In genomic region chr7:16421333-16422099, GRCh38 we compare ENCODE assay signal across 8 cellular contexts. TPM values are rescaled to one million over a fixed set of nuclear protein-coding genes. Genes with fewer than 3 reads are reported as not detected.
A peak's percentile ranks its signal among the peaks of the same experiment; 100 is the strongest.
DNase-seq lines count a peak whose midpoint lies in the region; ATAC-seq and TF ChIP-seq lines count a peak whose summit lies in the region.

Gene CRPPA, minus strand, starts transcription at chr7:16421538. Its CDS starts 216 bp downstream, at chr7:16421322.

- H3K27me3 ChIP-seq in endodermal cell (ENCODE audit: control insufficient read depth, insufficient read depth, low read length, poor library complexity, severe bottlenecking), result no peaks in the 10 kb centered on the region

- WGBS in endodermal cell (ENCODE audit: insufficient coverage in 1 of 2, insufficient read length in 1 of 2), 2 experiments, result 10 to 15% methylated on average over 32 to 49 of the region's 49 CpGs

- H3K27me3 Mint-ChIP-seq in activated CD8-positive, alpha-beta T cell treated with anti-CD3 and anti-CD28 coated beads for 36 hours, result no peaks in the 10 kb centered on the region
- H3K27me3 Mint-ChIP-seq in endodermal cell (ENCODE audit: insufficient read depth), result peaks cover 5% of the 10 kb centered on the region
- no peaks in the 10 kb centered on the region for H3K27me3 Mint-ChIP-seq in mesothelial cell of epicardium (ENCODE audit: low read depth)
- peaks cover 0 to 7% of the 10 kb centered on the region in 2 donors for H3K27me3 Mint-ChIP-seq in stimulated activated naive B cell treated with anti-CD40 and anti-IgM and Interleukin-4, amounts not matched to agents 10 μg/mL and 1 μg/mL and 100 μg/mL, for 72 hours

- H3K4me1 Mint-ChIP-seq in activated CD8-positive, alpha-beta T cell treated with anti-CD3 and anti-CD28 coated beads for 36 hours (ENCODE audit: low read depth), result peaks cover 27% of the 10 kb centered on the region
- H3K4me1 Mint-ChIP-seq in endodermal cell (peaks cover 23% of the 10 kb centered on the region), mesothelial cell of epicardium (peaks cover 27% of the 10 kb centered on the region)
- H3K4me1 Mint-ChIP-seq in stimulated activated naive B cell treated with anti-CD40 and anti-IgM and Interleukin-4, amounts not matched to agents 10 μg/mL and 1 μg/mL and 100 μg/mL, for 72 hours, result peaks cover 9 to 24% of the 10 kb centered on the region in 2 donors

- peak within 1 kb of the TSS; percentile 58 for H3K27ac ChIP-seq in endodermal cell (ENCODE audit: low read depth, low read length)

- H3K36me3 ChIP-seq in endodermal cell (ENCODE audit: control insufficient read depth, insufficient read depth, low read length), result no peaks in the 10 kb centered on the region

- peak within 1 kb of the TSS; percentile 45 for H3K9ac ChIP-seq in endodermal cell (ENCODE audit: extremely low read depth, low read length, poor library complexity, severe bottlenecking)

- H3K4me1 ChIP-seq in endodermal cell (ENCODE audit: control insufficient read depth, insufficient read depth, low read length), result no peaks in the 10 kb centered on the region

- intact Hi-C loops in activated CD8-positive, alpha-beta T cell treated with anti-CD3 and anti-CD28 coated beads for 36 hours (cut with micrococcal nuclease), result loop anchor here (10.0 kb wide), 1 partner anchor 327 kb away; no protein-coding TSS in a partner anchor

- H3K9me3 Mint-ChIP-seq in activated CD8-positive, alpha-beta T cell treated with anti-CD3 and anti-CD28 coated beads for 36 hours, result peaks cover 3% of the 10 kb centered on the region
- H3K9me3 Mint-ChIP-seq in endodermal cell (peaks cover 3% of the 10 kb centered on the region), mesothelial cell of epicardium (peaks cover 6% of the 10 kb centered on the region)
- H3K9me3 Mint-ChIP-seq in stimulated activated naive B cell treated with anti-CD40 and anti-IgM and Interleukin-4, amounts not matched to agents 10 μg/mL and 1 μg/mL and 100 μg/mL, for 72 hours, result no peaks in the 10 kb centered on the region

- peak within 1 kb of the TSS; percentile 67 for H3K4me3 ChIP-seq in endodermal cell (ENCODE audit: low read length)

- peaks cover 19% of the 10 kb centered on the region for H3K9me3 ChIP-seq in endodermal cell (ENCODE audit: control insufficient read depth, low read length)

- H3K27ac Mint-ChIP-seq in activated CD8-positive, alpha-beta T cell treated with anti-CD3 and anti-CD28 coated beads for 36 hours, result peak within 1 kb of the TSS; percentile 97
- peak within 1 kb of the TSS; percentile 85 for H3K27ac Mint-ChIP-seq in endodermal cell
- H3K27ac Mint-ChIP-seq in mesothelial cell of epicardium, result peak within 1 kb of the TSS; percentile 98
- H3K27ac Mint-ChIP-seq in stimulated activated naive B cell treated with anti-CD40 and anti-IgM and Interleukin-4, amounts not matched to agents 10 μg/mL and 1 μg/mL and 100 μg/mL, for 72 hours, result peak within 1 kb of the TSS; percentile 97

- ATAC-seq in GM18502 (IDR thresholded peaks at IDR 0.05; ENCODE audit: poor library complexity, unreplicated experiment) (peak; percentile 36), HG02610 (IDR thresholded peaks at IDR 0.05; ENCODE audit: unreplicated experiment) (peak; percentile 29)
- ATAC-seq in activated CD8-positive, alpha-beta T cell treated with anti-CD3 and anti-CD28 coated beads for 36 hours, result peak; percentile 11
- ATAC-seq in stimulated activated naive B cell treated with anti-CD40 and anti-IgM and Interleukin-4, amounts not matched to agents 10 μg/mL and 1 μg/mL and 100 μg/mL, for 72 hours (replicated peaks), result peak; percentile 39 to 41

- no peak for TF ChIP-seq CTCF in activated CD8-positive, alpha-beta T cell treated with anti-CD3 and anti-CD28 coated beads for 36 hours (IDR thresholded peaks at IDR 0.05)
- no peak for TF ChIP-seq CTCF in endodermal cell (conservative IDR thresholded peaks at IDR 0.05)
- TF ChIP-seq CTCF in mesothelial cell of epicardium (IDR thresholded peaks at IDR 0.05; ENCODE audit: unreplicated experiment), result no peak

- H3K4me3 Mint-ChIP-seq in activated CD8-positive, alpha-beta T cell treated with anti-CD3 and anti-CD28 coated beads for 36 hours, result peak within 1 kb of the TSS; percentile 75
- H3K4me3 Mint-ChIP-seq in endodermal cell (peak within 1 kb of the TSS; percentile 68), mesothelial cell of epicardium (peak within 1 kb of the TSS; percentile 85)
- H3K4me3 Mint-ChIP-seq in stimulated activated naive B cell treated with anti-CD40 and anti-IgM and Interleukin-4, amounts not matched to agents 10 μg/mL and 1 μg/mL and 100 μg/mL, for 72 hours, result peak within 1 kb of the TSS; percentile 81 to 84

- CTCF ChIA-PET in activated CD8-positive, alpha-beta T cell treated with anti-CD3 and anti-CD28 coated beads for 36 hours (lab: Charles Lee), result interaction anchor here (1.1 to 4.0 kb wide), 3 partner anchors 11 to 143 kb away, joined by 3 to 27 read pairs (median 25); no protein-coding TSS in a partner anchor

- POLR2A ChIA-PET in activated CD8-positive, alpha-beta T cell treated with anti-CD3 and anti-CD28 coated beads for 36 hours (lab: Charles Lee), result interaction anchor here (0.6 to 2.4 kb wide), 8 partner anchors 11 to 228 kb away, joined by 3 to 22 read pairs (median 5); partner anchors contain the start of genes ANKMY2 and BZW2

- DNase-seq in NCI-H1092 treated with DMSO at 0.1 percent for 48 hours (lab: John Stamatoyannopoulos, UW), result peak; percentile 60
- peak; percentile 51 for DNase-seq in activated CD8-positive, alpha-beta T cell treated with anti-CD3 and anti-CD28 coated beads for 36 hours
- peak; percentile 84 for DNase-seq in endodermal cell
- DNase-seq in mesothelial cell of epicardium (ENCODE audit: low spot score in 2 of 2, unreplicated experiment in 2 of 2), result peak in 1 of 2 experiments; percentile 63
- peak; percentile 42 for DNase-seq in stimulated activated naive B cell treated with anti-CD40 and anti-IgM and Interleukin-4, amounts not matched to agents 10 μg/mL and 1 μg/mL and 100 μg/mL, for 72 hours
- no peak for DNase-seq in dedifferentiated amniotic fluid mesenchymal stem cell (ENCODE audit: extremely low spot score)

- peaks cover 1% of the 10 kb centered on the region for H3K36me3 Mint-ChIP-seq in activated CD8-positive, alpha-beta T cell treated with anti-CD3 and anti-CD28 coated beads for 36 hours (ENCODE audit: low read depth)
- H3K36me3 Mint-ChIP-seq in endodermal cell (ENCODE audit: low read depth) (no peaks in the 10 kb centered on the region), mesothelial cell of epicardium (peaks cover 3% of the 10 kb centered on the region)
- no peaks in the 10 kb centered on the region for H3K36me3 Mint-ChIP-seq in stimulated activated naive B cell treated with anti-CD40 and anti-IgM and Interleukin-4, amounts not matched to agents 10 μg/mL and 1 μg/mL and 100 μg/mL, for 72 hours

RNA-seq across cellular contexts. Expression of gene CRPPA, which starts in this region (rescaled TPM):
- 1 to 10 TPM; 1.4 to 1.6 TPM for total RNA-seq in activated CD8-positive, alpha-beta T cell treated with anti-CD3 and anti-CD28 coated beads for 36 hours
- 1 to 10 TPM; 3.7 to 5.4 TPM for total RNA-seq in endodermal cell
- 1.0 TPM for polyA plus RNA-seq in endodermal cell (2013, experiment 1 of 2)
- 1.0 TPM for polyA plus RNA-seq in endodermal cell (2013, experiment 2 of 2)
- total RNA-seq in mesothelial cell of epicardium, result 4.0 to 4.4 TPM (median 4.1 TPM) in 3 replicates
